8 cellular contexts compared by ENCODE assay signal in the genomic region with DNA sequence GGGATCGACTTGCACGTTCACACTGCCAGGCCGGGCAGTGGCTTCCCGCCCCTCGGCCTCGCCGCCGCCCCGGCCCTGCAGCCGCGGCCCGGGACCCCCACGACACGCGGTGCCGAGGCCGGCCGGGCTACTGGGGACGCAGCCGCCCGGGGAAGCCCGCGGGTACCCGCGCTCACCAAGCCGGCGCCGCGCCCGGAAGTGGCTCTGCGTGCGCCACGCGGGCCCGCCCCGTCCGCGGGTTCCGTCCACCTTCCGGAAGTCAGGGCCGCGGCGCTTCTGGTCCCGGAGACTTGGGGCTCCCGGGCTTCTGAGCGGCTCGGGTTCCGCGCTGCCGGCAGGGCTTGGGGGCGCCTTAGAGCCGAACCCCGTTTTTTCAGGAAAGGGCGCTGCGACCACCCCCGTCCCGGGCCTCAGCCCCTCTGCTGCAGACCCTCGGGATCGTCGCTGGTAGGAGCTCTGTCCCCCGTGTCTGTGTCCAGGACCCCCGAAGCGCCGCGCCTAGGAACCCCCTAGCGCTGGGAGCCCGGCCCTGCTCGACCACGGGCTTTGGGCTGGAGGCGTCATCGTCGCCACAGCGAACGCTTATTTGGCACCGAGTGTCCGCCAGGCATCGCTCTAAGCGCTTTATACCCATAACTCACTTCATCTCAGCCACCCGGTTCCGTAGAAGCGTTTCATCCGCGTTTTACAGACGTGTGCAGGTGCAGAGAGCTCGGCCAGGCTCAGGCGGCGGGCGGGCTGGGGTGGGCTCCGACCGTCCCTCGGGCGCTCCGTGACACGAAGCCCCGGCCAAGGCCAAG. TPM values are rescaled to one million over a fixed set of nuclear protein-coding genes. Genes with fewer than 3 reads are reported as not detected.
A peak's percentile ranks its signal among the peaks of the same experiment; 100 is the strongest.
DNase-seq lines count a peak whose midpoint lies in the region; TF ChIP-seq lines count a peak whose summit lies in the region.

A gene with protein sequence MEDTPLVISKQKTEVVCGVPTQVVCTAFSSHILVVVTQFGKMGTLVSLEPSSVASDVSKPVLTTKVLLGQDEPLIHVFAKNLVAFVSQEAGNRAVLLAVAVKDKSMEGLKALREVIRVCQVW (minus strand): TSS at position 200 of the 800 bp plus-strand sequence. CDS start 693 bp downstream, outside the sequence.

- H3F3A ChIP-seq in Loucy (ENCODE audit: low read depth), result 0 out of 2 replicates have a peak, but pooled peaks cover 3% of the 10 kb centered on the region

- peaks cover 4% of the 10 kb centered on the region for H3K36me3 ChIP-seq in H7 (replicated peaks; ENCODE audit: control insufficient read depth, insufficient read depth, low read length)
- H3K36me3 ChIP-seq in Loucy (ENCODE audit: insufficient read depth, low read length), result no peaks in the 10 kb centered on the region
- H3K36me3 ChIP-seq in SJCRH30, result no peaks in the 10 kb centered on the region
- peaks cover 13% of the 10 kb centered on the region for H3K36me3 ChIP-seq in neutrophil

- H3K27me3 ChIP-seq in H7 (ENCODE audit: control insufficient read depth, insufficient read depth, low read length) (no peaks in the 10 kb centered on the region), Loucy (ENCODE audit: insufficient read depth, low read length, poor library complexity, severe bottlenecking) (no peaks in the 10 kb centered on the region), SJCRH30 (no peaks in the 10 kb centered on the region), neutrophil (no peaks in the 10 kb centered on the region)

- H3K4me2 ChIP-seq in Loucy (ENCODE audit: low read depth, low read length, poor library complexity, severe bottlenecking), result peak within 1 kb of the TSS; percentile 72

- TF ChIP-seq CTCF in Loucy (conservative IDR thresholded peaks at IDR 0.05; ENCODE audit: low read length), result peak; percentile 45
- no peak for TF ChIP-seq CTCF in neutrophil (IDR thresholded peaks at IDR 0.05)
- TF ChIP-seq CTCF in subcutaneous adipose tissue (IDR thresholded peaks at IDR 0.05; ENCODE audit: low read depth), result no peak

- H3K4me3 ChIP-seq in H7 (ENCODE audit: insufficient read depth, low read depth, low read length), result peak within 1 kb of the TSS; percentile 70
- peak within 1 kb of the TSS; percentile 89 for H3K4me3 ChIP-seq in Loucy (ENCODE audit: low read length, poor library complexity, severe bottlenecking)
- peak within 1 kb of the TSS; percentile 72 for H3K4me3 ChIP-seq in SJCRH30
- H3K4me3 ChIP-seq in neutrophil (ENCODE audit: low read depth in 1 of 2, low read length in 1 of 2), result peak within 1 kb of the TSS; percentile 85 to 94

- H3K4me1 ChIP-seq in Loucy (ENCODE audit: insufficient read depth, low read length, poor library complexity, severe bottlenecking), result peaks cover 8% of the 10 kb centered on the region
- no peaks in the 10 kb centered on the region for H3K4me1 ChIP-seq in SJCRH30
- peaks cover 15 to 17% of the 10 kb centered on the region in 2 experiments for H3K4me1 ChIP-seq in neutrophil (ENCODE audit: control insufficient read depth in 1 of 2, insufficient read depth in 1 of 2, low read depth in 1 of 2, low read length in 1 of 2)

- peak; percentile 87 for DNase-seq in GDM1 (lab: John Stamatoyannopoulos, UW)
- peak; percentile 93 for DNase-seq in H7
- DNase-seq in SJCRH30, result peak; percentile 82 to 83
- DNase-seq in activated gamma-delta T cell treated with anti-CD3 and anti-CD28 coated beads, Interleukin-2, amount 50 U/mL, for 16 hours (ENCODE audit: low read depth), result peak; percentile 83
- peak; percentile 81 for DNase-seq in foreskin melanocyte

- H3K27ac ChIP-seq in SJCRH30 (peak within 1 kb of the TSS; percentile 67), neutrophil (peak within 1 kb of the TSS; percentile 85)

- no peaks in the 10 kb centered on the region for H3K9me3 ChIP-seq in Loucy (ENCODE audit: insufficient read depth, low read depth, low read length)
- no peaks in the 10 kb centered on the region for H3K9me3 ChIP-seq in SJCRH30 (replicated peaks)
- no peaks in the 10 kb centered on the region for H3K9me3 ChIP-seq in neutrophil

- peaks cover 40% of the 10 kb centered on the region for H3K79me2 ChIP-seq in Loucy (ENCODE audit: insufficient read depth, low read length)

- H3K9me2 ChIP-seq in Loucy (replicated peaks; ENCODE audit: low read depth, low read length), result no peaks in the 10 kb centered on the region

- peak within 1 kb of the TSS; percentile 98 for H2AFZ ChIP-seq in Loucy (ENCODE audit: low read length)

- peak within 1 kb of the TSS; percentile 90 for H3K9ac ChIP-seq in Loucy (ENCODE audit: low read depth, low read length, poor library complexity, severe bottlenecking)

- H4K20me1 ChIP-seq in Loucy (ENCODE audit: insufficient read depth, low read length, poor library complexity, severe bottlenecking), result no peaks in the 10 kb centered on the region

RNA-seq across cellular contexts. Expression of the gene that starts here (rescaled TPM):
- total RNA-seq in H7 (2014; rRNA removed; shearing (Covaris generic)), result 45.9 and 49.8 TPM in 2 replicates
- 22.5 and 28.9 TPM in 2 replicates for total RNA-seq in SJCRH30 (2014; rRNA removed; shearing (Covaris generic))
- total RNA-seq in subcutaneous adipose tissue, result 10 to 100 TPM; 13.5 to 39.7 (median 31.5) TPM

Comparison
In these comparisons a context has a peak if more than half of its experiments do, and no peak if none do; other contexts are left out.
1. Peak in every context shown above with its lines: DNase-seq, H3K4me3 ChIP-seq and H3K27ac ChIP-seq.